Comparison of ENCODE assay signal across 1 cellular context in genomic region chr4:182236186-182236585, GRCh38.
TF ChIP-seq lines count a peak whose summit lies in the region.

No MANE protein-coding gene starts in this region.

TF ChIP-seq in IMR-90, 13 proteins besides CTCF, POLR2A, EP300 and RAD21 (continued from another document):
- TF ChIP-seq USF2 (IDR thresholded peaks at IDR 0.05; ENCODE audit: low read depth, low read length), result no peak
